1 cellular context compared by ENCODE assay signal in the genomic region with DNA sequence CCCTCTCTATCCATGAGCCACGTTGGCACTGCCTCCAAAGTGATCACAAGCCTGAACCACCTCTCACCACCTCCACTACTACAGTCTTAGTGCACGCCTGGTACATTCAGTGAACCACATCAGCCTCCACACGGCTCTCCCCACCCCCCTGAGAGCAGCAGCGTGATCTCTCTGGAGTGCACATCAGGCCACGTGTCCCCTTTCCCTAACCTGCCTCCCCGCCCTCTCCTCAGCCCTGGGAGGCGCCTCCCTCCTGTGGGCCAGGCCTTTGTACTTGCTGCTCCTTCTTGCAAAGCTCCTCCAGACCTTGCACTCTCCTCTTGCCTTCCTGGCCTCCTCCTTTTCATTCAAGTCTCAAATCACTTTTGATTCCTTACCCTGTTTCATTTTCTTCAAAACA.
TF ChIP-seq lines count a peak whose summit lies in the region.

No MANE protein-coding gene starts in this region.

TF ChIP-seq in HCT116, 20 proteins besides CTCF, POLR2A, EP300 and RAD21 (continued from another document):
- TF ChIP-seq REST (IDR thresholded peaks at IDR 0.05; ENCODE audit: low read depth) (no peak), CEBPB (IDR thresholded peaks at IDR 0.05; ENCODE audit: low read depth) (no peak), CBX3 (IDR thresholded peaks at IDR 0.05; ENCODE audit: low read depth) (no peak), MAX (IDR thresholded peaks at IDR 0.05) (no peak), EZH2phosphoT487 (IDR thresholded peaks at IDR 0.05; ENCODE audit: borderline replicate concordance) (no peak), EZH2 (IDR thresholded peaks at IDR 0.05) (no peak)
- TF ChIP-seq, protein P1, sequence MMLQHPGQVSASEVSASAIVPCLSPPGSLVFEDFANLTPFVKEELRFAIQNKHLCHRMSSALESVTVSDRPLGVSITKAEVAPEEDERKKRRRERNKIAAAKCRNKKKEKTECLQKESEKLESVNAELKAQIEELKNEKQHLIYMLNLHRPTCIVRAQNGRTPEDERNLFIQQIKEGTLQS (IDR thresholded peaks at IDR 0.05), result no peak
- TF ChIP-seq, protein P2, sequence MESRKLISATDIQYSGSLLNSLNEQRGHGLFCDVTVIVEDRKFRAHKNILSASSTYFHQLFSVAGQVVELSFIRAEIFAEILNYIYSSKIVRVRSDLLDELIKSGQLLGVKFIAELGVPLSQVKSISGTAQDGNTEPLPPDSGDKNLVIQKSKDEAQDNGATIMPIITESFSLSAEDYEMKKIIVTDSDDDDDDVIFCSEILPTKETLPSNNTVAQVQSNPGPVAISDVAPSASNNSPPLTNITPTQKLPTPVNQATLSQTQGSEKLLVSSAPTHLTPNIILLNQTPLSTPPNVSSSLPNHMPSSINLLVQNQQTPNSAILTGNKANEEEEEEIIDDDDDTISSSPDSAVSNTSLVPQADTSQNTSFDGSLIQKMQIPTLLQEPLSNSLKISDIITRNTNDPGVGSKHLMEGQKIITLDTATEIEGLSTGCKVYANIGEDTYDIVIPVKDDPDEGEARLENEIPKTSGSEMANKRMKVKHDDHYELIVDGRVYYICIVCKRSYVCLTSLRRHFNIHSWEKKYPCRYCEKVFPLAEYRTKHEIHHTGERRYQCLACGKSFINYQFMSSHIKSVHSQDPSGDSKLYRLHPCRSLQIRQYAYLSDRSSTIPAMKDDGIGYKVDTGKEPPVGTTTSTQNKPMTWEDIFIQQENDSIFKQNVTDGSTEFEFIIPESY (IDR thresholded peaks at IDR 0.05; ENCODE audit: extremely low read depth, insufficient replicate concordance, low read length), result no peak
